Comparison of ENCODE assay signal across 13 cellular contexts in the genomic region with DNA sequence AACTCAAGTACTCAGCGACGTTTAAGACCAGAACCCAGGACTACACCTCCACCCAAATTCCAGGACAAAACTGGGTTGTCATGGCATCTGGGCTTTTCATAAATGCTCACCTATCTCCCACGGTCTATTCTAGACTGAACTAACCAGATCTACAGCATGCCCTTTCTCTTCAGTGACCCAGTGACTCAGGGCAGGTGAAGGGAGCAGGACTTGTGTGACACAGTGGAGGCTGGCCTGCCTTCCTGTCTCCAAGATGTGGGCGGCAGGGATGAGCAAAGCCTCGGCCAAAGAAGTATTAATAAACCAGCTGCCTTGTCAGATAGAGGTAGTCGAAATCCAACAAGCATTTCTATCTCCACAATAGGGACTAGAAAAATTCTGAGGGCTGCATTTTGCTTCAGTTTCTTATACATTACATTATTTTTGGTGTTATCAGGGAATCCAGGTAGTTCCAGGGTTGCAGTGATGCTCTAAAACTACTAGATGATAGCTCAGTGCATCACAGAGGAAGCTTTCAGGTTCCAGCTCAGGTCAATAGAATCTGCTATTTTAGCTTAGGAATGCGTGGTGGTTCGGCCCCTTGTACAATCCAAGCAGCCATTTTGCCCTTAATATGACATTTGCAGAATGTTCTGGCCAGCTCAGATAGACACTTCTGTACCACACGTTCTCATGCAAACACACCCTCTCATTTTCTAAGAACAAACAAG. TPM values are rescaled to one million over a fixed set of nuclear protein-coding genes. Genes with fewer than 3 reads are reported as not detected.
DNase-seq lines count a peak whose midpoint lies in the region; ATAC-seq, FAIRE-seq and TF ChIP-seq lines count a peak whose summit lies in the region.
"Had no signal": no experiment of that assay in that cellular context is flagged by ENCODE, and none has a peak within 500 bp of the region (broad histone marks: within the 10 kb centered on the region; RNA-seq: fewer than 3 reads in every experiment).

No MANE protein-coding gene starts in this region.

- H3K9me3 Mint-ChIP-seq in astrocyte (ENCODE audit: unreplicated experiment) = no peaks in the 10 kb centered on the region

- DNase-seq in HT-29 (ENCODE audit: low spot score) (peak; percentile 19), astrocyte (ENCODE audit: low read depth) (no peak), NCI-H69 (lab: John Stamatoyannopoulos, UW) (no peak), ureter (ENCODE audit: low spot score) (no peak)
- no peak for DNase-seq in activated effector memory CD4-positive, alpha-beta T cell treated with Interleukin-2 at 50 U/mL for 16 hours
- DNase-seq: COR-L47; mucosa of descending colon; NCI-H1694; stimulated activated CD4-positive, alpha-beta T cell treated with anti-CD3 and anti-CD28 coated beads, Interleukin-12 subunit alpha, Interleukin-12 subunit beta, amount 100 ng/mL, for 4 hours; T-helper 9 cell had no signal

- H3K4me1 ChIP-seq in BLaER1 treated with 17β-estradiol and CSF1 and Interleukin-3, amounts not matched to agents 10 nM and 100 nM = peaks cover 57 to 78% (median 65%) of the 10 kb centered on the region in 10 experiments
- H3K4me1 ChIP-seq in astrocyte (ENCODE audit: insufficient read depth, low read length) (peaks cover 46% of the 10 kb centered on the region), mesodermal cell (ENCODE audit: control insufficient read depth, insufficient read depth, low read length, poor library complexity, severe bottlenecking) (peaks cover 31% of the 10 kb centered on the region)

- WGBS in mesodermal cell (ENCODE audit: insufficient coverage in 2 of 2), 2 experiments = 90 to 92% methylated on average over 4 to 7 of the region's 9 CpGs

- peak overlapping the region; percentile 13 to 95 (median 92); a peak in 19 of 22 replicates for H3K9ac ChIP-seq in BLaER1 treated with 17β-estradiol and CSF1 and Interleukin-3, amounts not matched to agents 10 nM and 100 nM
- H3K9ac ChIP-seq in astrocyte (ENCODE audit: low read length) = peak overlapping the region; percentile 10

- H3K4me3 ChIP-seq in BLaER1 treated with 17β-estradiol and CSF1 and Interleukin-3, amounts not matched to agents 10 nM and 100 nM = peak overlapping the region in 9 of 10 experiments; percentile 6 to 97 (median 92); a peak in 11 of 20 replicates
- no peak overlapping the region for H3K4me3 ChIP-seq in astrocyte (ENCODE audit: insufficient read depth, low read depth, low read length)
- no peak overlapping the region for H3K4me3 ChIP-seq in mesodermal cell (ENCODE audit: extremely low read depth, insufficient read depth, low read length, poor library complexity, severe bottlenecking)
- H3K4me3 ChIP-seq: mucosa of descending colon had no signal

- peaks cover 32% of the 10 kb centered on the region for H3K4me1 Mint-ChIP-seq in astrocyte (ENCODE audit: low read depth, unreplicated experiment)

- no peak overlapping the region for H2AFZ ChIP-seq in astrocyte (ENCODE audit: low read depth, low read length)

- peaks cover 0 to 32% (median 12%) of the 10 kb centered on the region in 11 experiments; a peak in 18 of 22 replicates for H4K20me1 ChIP-seq in BLaER1 treated with 17β-estradiol and CSF1 and Interleukin-3, amounts not matched to agents 10 nM and 100 nM
- peaks cover 62% of the 10 kb centered on the region for H4K20me1 ChIP-seq in astrocyte (ENCODE audit: insufficient read depth, low read length)

- H3K36me3 Mint-ChIP-seq in astrocyte (ENCODE audit: low read depth, unreplicated experiment) = no peaks in the 10 kb centered on the region

- H3K79me2 ChIP-seq in astrocyte (ENCODE audit: insufficient read depth, low read length) = peaks cover 63% of the 10 kb centered on the region

- no peaks in the 10 kb centered on the region for H3K9me3 ChIP-seq in BLaER1 treated with 17β-estradiol and CSF1 and Interleukin-3, amounts not matched to agents 10 nM and 100 nM (replicated peaks in 1 of 11)
- H3K9me3 ChIP-seq in astrocyte (ENCODE audit: insufficient read depth, low read depth, low read length) (no peaks in the 10 kb centered on the region), mesodermal cell (ENCODE audit: control insufficient read depth, low read length) (no peaks in the 10 kb centered on the region)
- H3K9me3 ChIP-seq: mucosa of descending colon had no signal

- peak overlapping the region; percentile 41 for H3K27ac Mint-ChIP-seq in astrocyte (ENCODE audit: unreplicated experiment)

- no peaks in the 10 kb centered on the region for H3K27me3 Mint-ChIP-seq in astrocyte (ENCODE audit: low read depth, unreplicated experiment)

- H3K27me3 ChIP-seq in BLaER1 treated with 17β-estradiol and CSF1 and Interleukin-3, amounts not matched to agents 10 nM and 100 nM = no peaks in the 10 kb centered on the region
- H3K27me3 ChIP-seq in astrocyte (ENCODE audit: insufficient read depth, low read length) = no peaks in the 10 kb centered on the region

- peak overlapping the region; percentile 83 to 99 (median 96) for H3K4me2 ChIP-seq in BLaER1 treated with 17β-estradiol and CSF1 and Interleukin-3, amounts not matched to agents 10 nM and 100 nM
- H3K4me2 ChIP-seq in astrocyte (ENCODE audit: low read length) = peak overlapping the region; percentile 99

- ATAC-seq in GM19023 (IDR thresholded peaks at IDR 0.05; ENCODE audit: unreplicated experiment) = no peak
- ATAC-seq: mucosa of descending colon had no signal

- peak overlapping the region in 10 of 11 experiments; percentile 9 to 98 (median 94); a peak in 18 of 22 replicates for H3K27ac ChIP-seq in BLaER1 treated with 17β-estradiol and CSF1 and Interleukin-3, amounts not matched to agents 10 nM and 100 nM
- H3K27ac ChIP-seq in astrocyte (ENCODE audit: low read depth, low read length) = peak overlapping the region; percentile 92
- peak overlapping the region; percentile 23 for H3K27ac ChIP-seq in mesodermal cell (ENCODE audit: low read depth, low read length, severe bottlenecking)

- no peak overlapping the region for H3K4me3 Mint-ChIP-seq in astrocyte (ENCODE audit: unreplicated experiment)

- no peak for FAIRE-seq in astrocyte (lab: Jason Lieb, UNC)

- no peak for TF ChIP-seq CTCF in astrocyte (IDR thresholded peaks at IDR 0.05; ENCODE audit: insufficient read depth, low read depth, low read length)

- peaks cover 0 to 25% (median 9%) of the 10 kb centered on the region in 11 experiments; a peak in 12 of 22 replicates for H3K36me3 ChIP-seq in BLaER1 treated with 17β-estradiol and CSF1 and Interleukin-3, amounts not matched to agents 10 nM and 100 nM
- H3K36me3 ChIP-seq in astrocyte (ENCODE audit: insufficient read depth, low read length) (no peaks in the 10 kb centered on the region), mesodermal cell (ENCODE audit: control insufficient read depth, insufficient read depth, low read length) (peaks cover 23% of the 10 kb centered on the region)

RNA-seq across cellular contexts. Expression of gene GLRX5, which starts 4.2 kb away (rescaled TPM):
- 56.9 and 60.8 TPM in 2 replicates for total RNA-seq in HT-29 (2014; rRNA removed; shearing (Covaris generic))
- total RNA-seq in astrocyte (50.1 and 50.5 TPM in 2 replicates), ureter (35.9 TPM)
- 61.4 TPM for polyA plus RNA-seq in mesodermal cell (2013, experiment 1 of 2)
- 68.7 TPM for polyA plus RNA-seq in mesodermal cell (2013, experiment 2 of 2)

RNA-seq across cellular contexts. Expression of gene SYNE3, which starts 14.2 kb away (rescaled TPM):
- not detected in 2 replicates for total RNA-seq in HT-29 (2014; rRNA removed; shearing (Covaris generic))
- total RNA-seq in astrocyte (2.5 TPM in 2 replicates), ureter (14.4 TPM)
- 4.2 TPM for polyA plus RNA-seq in mesodermal cell (2013, experiment 1 of 2)
- 3.9 TPM for polyA plus RNA-seq in mesodermal cell (2013, experiment 2 of 2)

Comparison
In these comparisons a context has a peak if more than half of its experiments do, and no peak if none do; other contexts are left out.
1. H3K27ac ChIP-seq: peak in every context shown above with its lines; median percentile 94 in BLaER1 treated with 17β-estradiol and CSF1 and Interleukin-3, amounts not matched to agents 10 nM and 100 nM; 92 in astrocyte; 23 in mesodermal cell.
2. H3K4me3 ChIP-seq: peak in BLaER1 treated with 17β-estradiol and CSF1 and Interleukin-3, amounts not matched to agents 10 nM and 100 nM (9 of 10); none in astrocyte (single experiment) and mesodermal cell (single experiment).